ENCODE assay signal across 15 cellular contexts in the genomic region with DNA sequence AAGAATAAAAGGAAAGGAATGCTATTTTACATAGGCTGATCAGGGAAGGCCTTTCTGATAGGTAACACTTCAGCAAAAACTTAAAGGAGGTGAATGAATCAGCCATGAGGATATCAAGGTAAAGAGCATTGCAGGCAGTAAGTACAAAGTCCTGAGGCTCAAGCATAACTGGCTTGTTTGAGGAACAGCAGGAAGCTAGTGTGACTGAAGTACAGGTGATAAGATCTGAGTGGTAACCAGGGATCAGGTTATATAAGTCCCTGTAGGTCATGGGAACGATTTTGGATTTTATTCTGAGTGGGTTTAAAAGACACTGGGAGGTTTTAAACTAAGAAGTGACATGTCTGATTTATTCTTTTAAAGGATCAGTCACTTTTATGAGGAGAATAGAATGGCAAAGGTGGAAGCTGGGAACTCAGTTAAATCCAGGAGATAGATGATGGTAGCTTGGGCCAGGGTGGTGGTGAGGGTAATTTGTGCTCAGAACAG. TPM values are rescaled to one million over a fixed set of nuclear protein-coding genes. Genes with fewer than 3 reads are reported as not detected.
DNase-seq lines count a peak whose midpoint lies in the region; ATAC-seq and TF ChIP-seq lines count a peak whose summit lies in the region.
"Had no signal": no experiment of that assay in that cellular context is flagged by ENCODE, and none has a peak within 500 bp of the region (broad histone marks: within the 10 kb centered on the region; RNA-seq: fewer than 3 reads in every experiment).

No MANE protein-coding gene starts in this region.

- H3K4me1 ChIP-seq in Caco-2 (peaks cover 32% of the 10 kb centered on the region), colonic mucosa (no peaks in the 10 kb centered on the region), SJCRH30 (no peaks in the 10 kb centered on the region)

- H3K27ac Mint-ChIP-seq in Caco-2 (ENCODE audit: unreplicated experiment), result peak overlapping the region; percentile 96
- H3K27ac Mint-ChIP-seq: H9; naive thymus-derived CD8-positive, alpha-beta T cell had no signal

- no peak for ATAC-seq in GM18498 (IDR thresholded peaks at IDR 0.05; ENCODE audit: unreplicated experiment)
- ATAC-seq: left ventricle myocardium superior; naive thymus-derived CD8-positive, alpha-beta T cell had no signal

- TF ChIP-seq CTCF in Caco-2 (IDR thresholded peaks at IDR 0.05; ENCODE audit: insufficient read depth in 1 of 2, low read depth in 1 of 2, low read length in 1 of 2, severe bottlenecking in 1 of 2, unreplicated experiment in 1 of 2) (no peak), colonic mucosa (IDR thresholded peaks at IDR 0.05) (no peak)

- H3K4me3 Mint-ChIP-seq in Caco-2 (ENCODE audit: unreplicated experiment), result peak overlapping the region; percentile 58
- H3K4me3 Mint-ChIP-seq: H9; naive thymus-derived CD8-positive, alpha-beta T cell had no signal

- H3K36me3 ChIP-seq in Caco-2 (ENCODE audit: control insufficient read depth, insufficient read depth, low read length), result no peaks in the 10 kb centered on the region
- no peaks in the 10 kb centered on the region for H3K36me3 ChIP-seq in colonic mucosa
- no peaks in the 10 kb centered on the region for H3K36me3 ChIP-seq in SJCRH30

- no peaks in the 10 kb centered on the region for H3K9me3 Mint-ChIP-seq in Caco-2 (ENCODE audit: unreplicated experiment)
- H3K9me3 Mint-ChIP-seq: naive thymus-derived CD8-positive, alpha-beta T cell had no signal

- H3K36me3 Mint-ChIP-seq in Caco-2 (ENCODE audit: insufficient read depth, unreplicated experiment), result peaks cover 16% of the 10 kb centered on the region
- H3K36me3 Mint-ChIP-seq: naive thymus-derived CD8-positive, alpha-beta T cell had no signal

- CTCF ChIA-PET in Caco-2 (lab: Charles Lee), result interaction anchor here (0.6 to 1.4 kb wide), 3 partner anchors 23 to 318 kb away, joined by 3 to 4 read pairs (median 4); no protein-coding TSS in a partner anchor
- CTCF ChIA-PET in HEK293T (lab: Yijun Ruan, JAX), result interaction anchor here (1.0 to 1.2 kb wide), 3 partner anchors 9 to 52 kb away, joined by 3 read pairs; no protein-coding TSS in a partner anchor

- peak overlapping the region; percentile 23 for H3K27ac ChIP-seq in colonic mucosa
- H3K27ac ChIP-seq in substantia nigra (ENCODE audit: low read depth, low read length, poor library complexity, severe bottlenecking), result no peak overlapping the region
- no peak overlapping the region for H3K27ac ChIP-seq in SJCRH30

- H3K4me1 Mint-ChIP-seq in Caco-2 (ENCODE audit: low read depth, unreplicated experiment), result peaks cover 13% of the 10 kb centered on the region

- H3K9me3 ChIP-seq in Caco-2, result no peaks in the 10 kb centered on the region
- H3K9me3 ChIP-seq in colonic mucosa, result no peaks in the 10 kb centered on the region
- no peaks in the 10 kb centered on the region for H3K9me3 ChIP-seq in SJCRH30 (replicated peaks)

- intact Hi-C loops in Caco-2 (cut with micrococcal nuclease; ENCODE audit: unreplicated experiment) (loop anchor here (1.0 to 10.0 kb wide), 5 partner anchors 15 to 105 kb away; no protein-coding TSS in a partner anchor), colonic mucosa (cut with DNase I) (no loop called here)

- TSS peak; percentile 72 for BruUV-seq in Caco-2 (replicated peaks; lab: Mats Ljungman, UMichigan)

- no peaks in the 10 kb centered on the region for H3K27me3 Mint-ChIP-seq in Caco-2 (ENCODE audit: insufficient read depth, unreplicated experiment)

- H3K4me3 ChIP-seq in Caco-2 (ENCODE audit: low read depth, low read length) (no peak overlapping the region), colonic mucosa (no peak overlapping the region), SJCRH30 (no peak overlapping the region)

- no peaks in the 10 kb centered on the region for H3K27me3 ChIP-seq in Caco-2 (replicated peaks; ENCODE audit: control insufficient read depth, insufficient read depth, low read length)
- H3K27me3 ChIP-seq in colonic mucosa, result no peaks in the 10 kb centered on the region
- H3K27me3 ChIP-seq in SJCRH30, result no peaks in the 10 kb centered on the region

- POLR2A ChIA-PET in Caco-2 (lab: Charles Lee) (interaction anchor here (1.5 kb wide), 1 partner anchor 24 kb away, joined by 5 read pairs; no protein-coding TSS in a partner anchor), HEK293T (lab: Yijun Ruan, JAX) (interaction anchor here (0.6 to 0.8 kb wide), 2 partner anchors 47 to 48 kb away, joined by 3 read pairs; no protein-coding TSS in a partner anchor)

- DNase-seq in Caco-2, result peak; percentile 65 to 71
- peak; percentile 32 for DNase-seq in HEK293T (ENCODE audit: extremely low spot score)
- DNase-seq in colonic mucosa, result peak; percentile 32
- peak; percentile 24 for DNase-seq in mucosa of gallbladder (ENCODE audit: low spot score)
- no peak for DNase-seq in substantia nigra (lab: John Stamatoyannopoulos, UW)
- DNase-seq in NCI-H1436 treated with DMSO at 0.1 percent for 48 hours (lab: John Stamatoyannopoulos, UW), result no peak
- no peak for DNase-seq in SJCRH30
- DNase-seq: activated CD4-positive, CD25-positive, alpha-beta regulatory T cell; activated gamma-delta T cell; amniotic stem cell; H9; left ventricle myocardium superior; naive thymus-derived CD8-positive, alpha-beta T cell; T-helper 1 cell had no signal

- H3K9ac ChIP-seq in colonic mucosa (ENCODE audit: low read depth in 2 of 2, low read length in 2 of 2), result no peak overlapping the region

TF ChIP-seq in HEK293T, 16 proteins besides CTCF, POLR2A, EP300 and RAD21:
- TF ChIP-seq CTBP1 (IDR thresholded peaks at IDR 0.05; ENCODE audit: borderline replicate concordance) (peak; percentile 2; the same call in 1 of the 2 replicates), PKNOX1 (IDR thresholded peaks at IDR 0.05) (peak; percentile 92), TARDBP (IDR thresholded peaks at IDR 0.05) (no peak)

RNA-seq across cellular contexts. Expression of gene THOC2, which starts 47.1 kb away (rescaled TPM):
- total RNA-seq in Caco-2 (2022), result 79.9 and 85.4 TPM in 2 replicates
- 10 to 100 TPM; 60.7 to 68.2 TPM for total RNA-seq in colonic mucosa
- total RNA-seq in mucosa of gallbladder, result 63.8 TPM
- total RNA-seq in SJCRH30 (2014; rRNA removed; shearing (Covaris generic)), result 141 and 195 TPM in 2 replicates

Comparison
In these comparisons a context has a peak if more than half of its experiments do, and no peak if none do; other contexts are left out.
1. DNase-seq: peak in Caco-2 (2 of 2), HEK293T (single experiment), colonic mucosa (single experiment) and mucosa of gallbladder (single experiment); none in substantia nigra (0 of 49), NCI-H1436 treated with DMSO at 0.1 percent for 48 hours (single experiment) and SJCRH30 (0 of 2).